In genomic region chr21:36060159-36060921, GRCh38 we compare ENCODE assay signal across 1 cellular context.
TF ChIP-seq lines count a peak whose summit lies in the region.

SETD4 (minus strand) TSS chr21:36060526; CDS start chr21:36058888, 1,638 bp downstream.

TF ChIP-seq in HepG2, 621 proteins besides CTCF, POLR2A, EP300 and RAD21 (continued from another document and continues in another):
- TF ChIP-seq ZBTB44 (CRISPR knock-in tag; IDR thresholded peaks at IDR 0.05) (no peak), ZNF83 (CRISPR knock-in tag; IDR thresholded peaks at IDR 0.05; ENCODE audit: borderline replicate concordance) (no peak), KMT2B (CRISPR knock-in tag; IDR thresholded peaks at IDR 0.05) (peak; percentile 77), E2F5 (CRISPR knock-in tag; conservative IDR thresholded peaks at IDR 0.05) (no peak), ZMYM3 (CRISPR knock-in tag; IDR thresholded peaks at IDR 0.05) (no peak), ZNF576 (CRISPR knock-in tag; IDR thresholded peaks at IDR 0.05) (no peak), ZNF646 (CRISPR knock-in tag; IDR thresholded peaks at IDR 0.05) (no peak), POLR2G (IDR thresholded peaks at IDR 0.05; ENCODE audit: low read depth, low read length) (peak; percentile 92), HNRNPLL (IDR thresholded peaks at IDR 0.05; ENCODE audit: low read depth, low read length, poor library complexity, severe bottlenecking) (peak; percentile 78), ZEB1 (IDR thresholded peaks at IDR 0.05; ENCODE audit: insufficient replicate concordance, low read depth) (no peak), DPF2 (CRISPR knock-in tag; IDR thresholded peaks at IDR 0.05; ENCODE audit: borderline replicate concordance, low read depth) (no peak), SRF (IDR thresholded peaks at IDR 0.05; ENCODE audit: low read depth, low read length) (no peak), PBX3 (CRISPR knock-in tag; IDR thresholded peaks at IDR 0.05; ENCODE audit: borderline replicate concordance) (no peak), DDIT3 (CRISPR knock-in tag; IDR thresholded peaks at IDR 0.05) (no peak), SNAPC5 (CRISPR knock-in tag; IDR thresholded peaks at IDR 0.05; ENCODE audit: borderline replicate concordance) (no peak), IKZF5 (CRISPR knock-in tag; IDR thresholded peaks at IDR 0.05) (peak; percentile 61; the same call in 1 of the 2 replicates), KIAA2018 (CRISPR knock-in tag; IDR thresholded peaks at IDR 0.05; ENCODE audit: borderline replicate concordance) (no peak), ZNF652 (CRISPR knock-in tag; IDR thresholded peaks at IDR 0.05; ENCODE audit: borderline replicate concordance, low read depth) (no peak), CHCHD3 (CRISPR knock-in tag; IDR thresholded peaks at IDR 0.05) (no peak; the same call in 1 of the 2 replicates), HOMEZ (CRISPR knock-in tag; IDR thresholded peaks at IDR 0.05; ENCODE audit: low read depth) (0 out of 2 replicates have a peak, but pooled peaks have one; percentile 14), ZNF24 (IDR thresholded peaks at IDR 0.05) (no peak), KDM3A (CRISPR knock-in tag; IDR thresholded peaks at IDR 0.05; ENCODE audit: low read depth) (no peak), ZNF761 (CRISPR knock-in tag; conservative IDR thresholded peaks at IDR 0.05) (no peak), POLR2AphosphoS5 (IDR thresholded peaks at IDR 0.05; ENCODE audit: low read depth, low read length) (peak; percentile 92), ETV6 (CRISPR knock-in tag; conservative IDR thresholded peaks at IDR 0.05) (no peak; the same call in 1 of the 2 replicates), ZNF713 (CRISPR knock-in tag; IDR thresholded peaks at IDR 0.05) (0 out of 2 replicates have a peak, but pooled peaks have one; percentile 41), THAP11 (CRISPR knock-in tag; IDR thresholded peaks at IDR 0.05) (peak; percentile 83), PRMT3 (CRISPR knock-in tag; IDR thresholded peaks at IDR 0.05; ENCODE audit: borderline replicate concordance, low read depth) (no peak), EEA1 (CRISPR knock-in tag; IDR thresholded peaks at IDR 0.05; ENCODE audit: borderline replicate concordance) (peak; percentile 37; the same call in 1 of the 2 replicates), NCOA5 (CRISPR knock-in tag; IDR thresholded peaks at IDR 0.05) (no peak), SIX1 (CRISPR knock-in tag; IDR thresholded peaks at IDR 0.05; ENCODE audit: borderline replicate concordance) (no peak), CC2D1A (CRISPR knock-in tag; IDR thresholded peaks at IDR 0.05) (no peak), CREB1 (IDR thresholded peaks at IDR 0.05) (no peak), CREB1 (CRISPR knock-in tag; IDR thresholded peaks at IDR 0.05) (no peak), DBP (CRISPR knock-in tag; IDR thresholded peaks at IDR 0.05; ENCODE audit: not compliant biosample characterization) (peak; percentile 22)
